Comparison of ENCODE assay signal across 8 cellular contexts in genomic region chr1:206471415-206471801, GRCh38. TPM values are rescaled to one million over a fixed set of nuclear protein-coding genes. Genes with fewer than 3 reads are reported as not detected.
DNase-seq lines count a peak whose midpoint lies in the region; ATAC-seq, FAIRE-seq and TF ChIP-seq lines count a peak whose summit lies in the region.

No MANE protein-coding gene starts in this region.

- no peak overlapping the region for H2AFZ ChIP-seq in osteoblast (ENCODE audit: low read length)

- H3K4me3 ChIP-seq in HUES6 (ENCODE audit: low read depth, low read length) (peak overlapping the region; percentile 62), cardiac fibroblast (replicated peaks in 1 of 2; ENCODE audit: low read depth in 2 of 2, low read length in 2 of 2) (peak overlapping the region; percentile 84 to 93), osteoblast (ENCODE audit: insufficient read depth, low read length) (peak overlapping the region; percentile 95)

- ATAC-seq in HG02588 (IDR thresholded peaks at IDR 0.05; ENCODE audit: unreplicated experiment): no peak
- ATAC-seq in GM18861 (IDR thresholded peaks at IDR 0.05; ENCODE audit: unreplicated experiment): no peak
- no peak for ATAC-seq in HG02571 (IDR thresholded peaks at IDR 0.05; ENCODE audit: unreplicated experiment)

- 0 out of 2 replicates have a peak, but pooled peaks have one; percentile 5 for TF ChIP-seq POLR2A in GM12891 (IDR thresholded peaks at IDR 0.05; ENCODE audit: low read depth, low read length)

- H3K9ac ChIP-seq in HUES6 (ENCODE audit: low read length): peak overlapping the region; percentile 59

- H4K20me1 ChIP-seq in osteoblast (ENCODE audit: insufficient read depth, low read length): peaks cover 4% of the 10 kb centered on the region

- H3K9me3 ChIP-seq in HUES6 (ENCODE audit: control insufficient read depth, insufficient read depth, low read depth, low read length) (no peaks in the 10 kb centered on the region), osteoblast (ENCODE audit: low read depth, low read length) (no peaks in the 10 kb centered on the region)

- DNase-seq in GM12891 (ENCODE audit: insufficient read length, low spot score) (no peak), cardiac fibroblast (ENCODE audit: low read depth in 2 of 2) (no peak), osteoblast (ENCODE audit: insufficient read length, low spot score, missing footprints) (peak; percentile 72), hepatic stellate cell (ENCODE audit: low spot score) (no peak)

- no peak overlapping the region for H3K27ac ChIP-seq in HUES6 (ENCODE audit: low read depth, low read length)
- H3K27ac ChIP-seq in osteoblast (ENCODE audit: low read depth, low read length): peak overlapping the region; percentile 87

- peaks cover 11% of the 10 kb centered on the region for H3K79me2 ChIP-seq in osteoblast (ENCODE audit: insufficient read depth, low read length)

- peak overlapping the region; percentile 93 for H3K4me2 ChIP-seq in osteoblast (ENCODE audit: insufficient read depth, low read length)

- peaks cover 3% of the 10 kb centered on the region; the same call in 1 of the 2 replicates for H3K36me3 ChIP-seq in HUES6 (ENCODE audit: control insufficient read depth, insufficient read depth, low read length)
- peaks cover 19% of the 10 kb centered on the region for H3K36me3 ChIP-seq in osteoblast (ENCODE audit: insufficient read depth, low read length)

- 0 out of 2 replicates have a peak, but pooled peaks cover 6% of the 10 kb centered on the region for H3K27me3 ChIP-seq in HUES6 (ENCODE audit: control insufficient read depth, insufficient read depth, low read length)
- no peaks in the 10 kb centered on the region for H3K27me3 ChIP-seq in osteoblast (ENCODE audit: insufficient read depth, low read length)

- TF ChIP-seq CTCF in cardiac fibroblast (IDR thresholded peaks at IDR 0.05; ENCODE audit: low read depth, low read length): no peak
- TF ChIP-seq CTCF in osteoblast (IDR thresholded peaks at IDR 0.05; ENCODE audit: extremely low read depth, low read depth, low read length): no peak

- no peak for FAIRE-seq in GM12891 (lab: Jason Lieb, UNC)

- H3K4me1 ChIP-seq in HUES6 (ENCODE audit: control insufficient read depth, insufficient read depth, low read length) (peaks cover 44% of the 10 kb centered on the region), osteoblast (ENCODE audit: insufficient read depth, low read length) (peaks cover 32% of the 10 kb centered on the region)

TF ChIP-seq in GM12891, 5 proteins besides CTCF, POLR2A, EP300 and RAD21:
- TF ChIP-seq POU2F2 (IDR thresholded peaks at IDR 0.05; ENCODE audit: low read depth, low read length) (no peak), SPI1 (IDR thresholded peaks at IDR 0.05; ENCODE audit: low read depth, low read length) (no peak), TAF1 (IDR thresholded peaks at IDR 0.05; ENCODE audit: low read depth, low read length) (no peak), PAX5 (IDR thresholded peaks at IDR 0.05; ENCODE audit: insufficient read depth, low read length, severe bottlenecking) (no peak), POLR2AphosphoS5 (IDR thresholded peaks at IDR 0.05; ENCODE audit: low read depth, low read length) (no peak)
TF ChIP-seq in GM12891: peak in this region for 0.

RNA-seq across cellular contexts. Expression of gene IKBKE, which starts 1.1 kb away (rescaled TPM):
- 12.4 TPM for polyA plus RNA-seq in GM12891 (2012; ENCODE audit: low read depth, missing spikeins)
- 14.7 and 18.8 TPM in 2 replicates for total RNA-seq in osteoblast

RNA-seq across cellular contexts. Expression of gene RASSF5, which starts 35.9 kb away (rescaled TPM):
- polyA plus RNA-seq in GM12891 (2012; ENCODE audit: low read depth, missing spikeins): 51.8 TPM
- total RNA-seq in osteoblast: 0.59 and 0.72 TPM in 2 replicates
